In genomic region chr22:38739300-38740055, GRCh38 we compare ENCODE assay signal across 17 cellular contexts. TPM values are rescaled to one million over a fixed set of nuclear protein-coding genes. Genes with fewer than 3 reads are reported as not detected.
A peak's percentile ranks its signal among the peaks of the same experiment; 100 is the strongest.
DNase-seq lines count a peak whose midpoint lies in the region; ATAC-seq and TF ChIP-seq lines count a peak whose summit lies in the region.
"Had no signal": no experiment of that assay in that cellular context is flagged by ENCODE, and none has a peak within 500 bp of the region (broad histone marks: within the 10 kb centered on the region; RNA-seq: fewer than 3 reads in every experiment).

No MANE protein-coding gene starts in this region.

- H3K9me3 ChIP-seq in heart left ventricle (no peaks in the 10 kb centered on the region), right lobe of liver (no peaks in the 10 kb centered on the region)
- H3K9me3 ChIP-seq: esophagus muscularis mucosa, uterus had no signal

- no peaks in the 10 kb centered on the region for H3K9me3 Mint-ChIP-seq in activated naive CD8-positive, alpha-beta T cell treated with anti-CD3 and anti-CD28 coated beads, Interleukin-2, amount 10 ng/mL, durations not matched to agents 7 days and 5 days

- peak overlapping the region in 1 of 12 donors; percentile 15 for H3K27ac ChIP-seq in heart left ventricle
- no peak overlapping the region for H3K27ac ChIP-seq in right lobe of liver
- H3K27ac ChIP-seq: parathyroid adenoma, uterus had no signal

- TF ChIP-seq CTCF in heart left ventricle (IDR thresholded peaks at IDR 0.05): no peak
- no peak for TF ChIP-seq CTCF in right lobe of liver (IDR thresholded peaks at IDR 0.05)

- DNase-seq in heart left ventricle (peak in 3 of 5 donors; percentile 29 to 54 (median 42)), cardiac septum (ENCODE audit: low spot score) (no peak), right lobe of liver (peak in 2 of 3 donors; percentile 58 to 72), NCI-H2081 treated with DMSO at 0.1 percent for 48 hours (lab: John Stamatoyannopoulos, UW) (no peak), NCI-H748 treated with DMSO at 0.1 percent for 48 hours (lab: John Stamatoyannopoulos, UW) (no peak)
- DNase-seq in activated naive CD8-positive, alpha-beta T cell treated with anti-CD3 and anti-CD28 coated beads, Interleukin-2, amount 10 ng/mL, durations not matched to agents 7 days and 5 days: no peak
- no peak for DNase-seq in activated CD8-positive, alpha-beta memory T cell treated with anti-CD3 and anti-CD28 coated beads for 24 hours
- DNase-seq in activated CD4-positive, CD25-positive, alpha-beta regulatory T cell treated with anti-CD3 and anti-CD28 coated beads, Interleukin-2, amount 50 U/mL, for 72 hours: no peak
- DNase-seq: activated CD4-positive, CD25-positive, alpha-beta regulatory T cell; cortex of kidney; head of caudate nucleus; NCI-H1092; stimulated activated naive CD4-positive, alpha-beta T cell; uterus had no signal

- H3K4me3 Mint-ChIP-seq in activated naive CD8-positive, alpha-beta T cell treated with anti-CD3 and anti-CD28 coated beads, Interleukin-2, amount 10 ng/mL, durations not matched to agents 7 days and 5 days: no peak overlapping the region

- H3K4me1 ChIP-seq in heart left ventricle (peaks cover 0 to 17% (median 6%) of the 10 kb centered on the region in 12 donors), right lobe of liver (peaks cover 0 to 24% (median 12%) of the 10 kb centered on the region in 4 donors)
- H3K4me1 ChIP-seq: parathyroid adenoma, uterus had no signal

- H3K36me3 Mint-ChIP-seq in activated naive CD8-positive, alpha-beta T cell treated with anti-CD3 and anti-CD28 coated beads, Interleukin-2, amount 10 ng/mL, durations not matched to agents 7 days and 5 days: peaks cover 42% of the 10 kb centered on the region

- H3K27me3 ChIP-seq in heart left ventricle (no peaks in the 10 kb centered on the region), right lobe of liver (no peaks in the 10 kb centered on the region)
- H3K27me3 ChIP-seq: esophagus muscularis mucosa, uterus had no signal

- peaks cover 8 to 100% (median 94%) of the 10 kb centered on the region in 9 donors for H3K36me3 ChIP-seq in heart left ventricle
- peaks cover 3 to 94% (median 72%) of the 10 kb centered on the region in 4 donors for H3K36me3 ChIP-seq in right lobe of liver

- TF ChIP-seq POLR2A in heart left ventricle (IDR thresholded peaks at IDR 0.05) (no peak), right lobe of liver (IDR thresholded peaks at IDR 0.05) (no peak)

- 79 to 91% (median 87%) methylated on average over 10 to 20 of the region's 20 CpGs for WGBS in heart left ventricle, 4 donors
- no CpG with 5 or more reads among the region's 20 CpGs for WGBS in right lobe of liver (ENCODE audit: insufficient coverage, low coverage, low lambda C conversion rate, missing lambda C conversion rate)

- intact Hi-C loops in heart left ventricle (cut with DNase I): no loop called here
- intact Hi-C loops in cardiac septum (cut with DNase I): no loop called here
- intact Hi-C loops in right lobe of liver (cut with DNase I): no loop called here

- POLR2A ChIA-PET in activated naive CD8-positive, alpha-beta T cell treated with anti-CD3 and anti-CD28 coated beads, Interleukin-2, amount 10 ng/mL, durations not matched to agents 7 days and 5 days (lab: Charles Lee): interaction anchor here (0.6 to 16.1 kb wide), 5 partner anchors 9 to 1174 kb away, joined by 3 to 386 read pairs (median 3); partner anchors contain the start of gene SUN2

- H3K27me3 Mint-ChIP-seq in activated naive CD8-positive, alpha-beta T cell treated with anti-CD3 and anti-CD28 coated beads, Interleukin-2, amount 10 ng/mL, durations not matched to agents 7 days and 5 days: no peaks in the 10 kb centered on the region

- peak; percentile 26 to 66 (median 52) for ATAC-seq in heart left ventricle
- no peak for ATAC-seq in activated naive CD8-positive, alpha-beta T cell treated with anti-CD3 and anti-CD28 coated beads, Interleukin-2, amount 10 ng/mL, durations not matched to agents 7 days and 5 days (ENCODE audit: low read depth)
- peak in 1 of 4 donors; percentile 1 for ATAC-seq in right lobe of liver

- peaks cover 21% of the 10 kb centered on the region for H3K4me1 Mint-ChIP-seq in activated naive CD8-positive, alpha-beta T cell treated with anti-CD3 and anti-CD28 coated beads, Interleukin-2, amount 10 ng/mL, durations not matched to agents 7 days and 5 days

- no peak overlapping the region for H3K4me3 ChIP-seq in heart left ventricle
- no peak overlapping the region for H3K4me3 ChIP-seq in right lobe of liver
- H3K4me3 ChIP-seq: esophagus muscularis mucosa, smooth muscle cell, uterus had no signal

- H3K27ac Mint-ChIP-seq in activated naive CD8-positive, alpha-beta T cell treated with anti-CD3 and anti-CD28 coated beads, Interleukin-2, amount 10 ng/mL, durations not matched to agents 7 days and 5 days: peak overlapping the region; percentile 54

RNA-seq across cellular contexts. Expression of gene SUN2, which starts 16.3 kb away (rescaled TPM):
- total RNA-seq in heart left ventricle (100 to 1,000 TPM in 6 of 9 donors, 10 to 100 TPM in 3; 75.2 to 405 (median 125) TPM), cardiac septum (130 TPM), right lobe of liver (100 to 1,000 TPM; 104 to 174 (median 144) TPM)
- 100 to 1,000 TPM in 1 of 2 donors, 10 to 100 TPM in 1; 41.3 to 203 TPM for polyA plus RNA-seq in heart left ventricle
- 100 to 1,000 TPM; 607 to 626 TPM for total RNA-seq in activated naive CD8-positive, alpha-beta T cell treated with anti-CD3 and anti-CD28 coated beads, Interleukin-2, amount 10 ng/mL, durations not matched to agents 7 days and 5 days

RNA-seq across cellular contexts. Expression of gene GTPBP1, which starts 33.7 kb away (rescaled TPM):
- total RNA-seq in heart left ventricle (10 to 100 TPM; 23.7 to 45.3 (median 28.1) TPM), cardiac septum (34.3 TPM), right lobe of liver (10 to 100 TPM; 13.4 to 21.6 (median 16.7) TPM)
- 10 to 100 TPM; 15.6 to 21.6 TPM for polyA plus RNA-seq in heart left ventricle
- total RNA-seq in activated naive CD8-positive, alpha-beta T cell treated with anti-CD3 and anti-CD28 coated beads, Interleukin-2, amount 10 ng/mL, durations not matched to agents 7 days and 5 days: 10 to 100 TPM; 98.6 TPM

RNA-seq across cellular contexts. Expression of gene JOSD1, which starts 38.7 kb away (rescaled TPM):
- total RNA-seq in heart left ventricle: 10 to 100 TPM; 14.7 to 34.0 (median 22.8) TPM
- 10 to 100 TPM in 1 of 2 donors, 1 to 10 TPM in 1; 7.8 to 33.9 TPM for polyA plus RNA-seq in heart left ventricle
- total RNA-seq in cardiac septum: 24.0 TPM
- 10 to 100 TPM; 59.1 to 61.6 TPM for total RNA-seq in activated naive CD8-positive, alpha-beta T cell treated with anti-CD3 and anti-CD28 coated beads, Interleukin-2, amount 10 ng/mL, durations not matched to agents 7 days and 5 days
- 10 to 100 TPM; 13.0 to 32.2 (median 21.7) TPM for total RNA-seq in right lobe of liver

RNA-seq across cellular contexts. Expression of gene DNAL4, which starts 54.5 kb away (rescaled TPM):
- total RNA-seq in heart left ventricle (10 to 100 TPM in 5 of 9 donors, 1 to 10 TPM in 4; 8.2 to 16.4 (median 10.4) TPM), cardiac septum (8.1 TPM), right lobe of liver (1 to 10 TPM; 2.0 to 6.2 (median 5.1) TPM)
- 10 to 100 TPM in 1 of 2 donors, 1 to 10 TPM in 1; 7.9 to 14.9 TPM for polyA plus RNA-seq in heart left ventricle
- 10 to 100 TPM in 1 of 2 experiments, 1 to 10 TPM in 1; 9.3 to 12.0 TPM for total RNA-seq in activated naive CD8-positive, alpha-beta T cell treated with anti-CD3 and anti-CD28 coated beads, Interleukin-2, amount 10 ng/mL, durations not matched to agents 7 days and 5 days

RNA-seq across cellular contexts. Expression of gene TOMM22, which starts 57.7 kb away (rescaled TPM):
- total RNA-seq in heart left ventricle: 10 to 100 TPM; 37.1 to 82.1 (median 71.6) TPM
- 10 to 100 TPM; 32.3 to 45.6 TPM for polyA plus RNA-seq in heart left ventricle
- total RNA-seq in cardiac septum: 55.7 TPM
- 10 to 100 TPM; 58.7 to 60.4 TPM for total RNA-seq in activated naive CD8-positive, alpha-beta T cell treated with anti-CD3 and anti-CD28 coated beads, Interleukin-2, amount 10 ng/mL, durations not matched to agents 7 days and 5 days
- 10 to 100 TPM; 23.2 to 36.8 (median 32.4) TPM for total RNA-seq in right lobe of liver

Comparison
In these comparisons a context has a peak if more than half of its experiments do, and no peak if none do; other contexts are left out.
1. DNase-seq: peak in heart left ventricle (3 of 5) and right lobe of liver (2 of 3); none in cardiac septum (single experiment), activated naive CD8-positive, alpha-beta T cell treated with anti-CD3 and anti-CD28 coated beads, Interleukin-2, amount 10 ng/mL, durations not matched to agents 7 days and 5 days (single experiment), activated CD8-positive, alpha-beta memory T cell treated with anti-CD3 and anti-CD28 coated beads for 24 hours (single experiment), NCI-H2081 treated with DMSO at 0.1 percent for 48 hours (single experiment), NCI-H748 treated with DMSO at 0.1 percent for 48 hours (single experiment) and activated CD4-positive, CD25-positive, alpha-beta regulatory T cell treated with anti-CD3 and anti-CD28 coated beads, Interleukin-2, amount 50 U/mL, for 72 hours (single experiment).